ENCODE assay signal across 1 cellular context in the genomic region with DNA sequence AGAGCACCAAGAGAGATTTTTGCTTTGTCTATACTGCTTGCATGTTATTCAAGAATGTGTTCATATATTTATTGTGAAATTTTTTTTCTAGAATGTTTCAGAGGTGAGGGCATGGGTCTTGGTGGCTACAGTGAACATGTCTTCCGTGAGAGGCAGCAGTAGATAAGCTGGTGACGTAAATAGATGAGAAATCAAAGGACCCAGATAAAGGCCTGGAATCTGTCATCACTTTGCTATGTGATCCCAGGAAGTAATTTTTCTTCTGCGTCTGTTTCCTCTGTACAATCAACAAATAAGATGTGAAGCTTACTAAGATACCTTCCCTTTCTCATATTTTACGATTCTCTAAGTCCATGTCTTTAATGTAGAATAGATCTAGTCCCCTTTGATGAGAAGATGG.
TF ChIP-seq lines count a peak whose summit lies in the region.

No MANE protein-coding gene starts in this region.

TF ChIP-seq in A549, 52 proteins besides CTCF, POLR2A, EP300 and RAD21 (continued from another document):
- TF ChIP-seq SREBF2 (IDR thresholded peaks at IDR 0.05) = no peak
- TF ChIP-seq TFCP2L1 (CRISPR knock-in tag; IDR thresholded peaks at IDR 0.05) = no peak
- TF ChIP-seq, protein P1, sequence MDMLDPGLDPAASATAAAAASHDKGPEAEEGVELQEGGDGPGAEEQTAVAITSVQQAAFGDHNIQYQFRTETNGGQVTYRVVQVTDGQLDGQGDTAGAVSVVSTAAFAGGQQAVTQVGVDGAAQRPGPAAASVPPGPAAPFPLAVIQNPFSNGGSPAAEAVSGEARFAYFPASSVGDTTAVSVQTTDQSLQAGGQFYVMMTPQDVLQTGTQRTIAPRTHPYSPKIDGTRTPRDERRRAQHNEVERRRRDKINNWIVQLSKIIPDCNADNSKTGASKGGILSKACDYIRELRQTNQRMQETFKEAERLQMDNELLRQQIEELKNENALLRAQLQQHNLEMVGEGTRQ (IDR thresholded peaks at IDR 0.05) = no peak
- no peak for TF ChIP-seq MAFK (IDR thresholded peaks at IDR 0.05; ENCODE audit: partially characterized antibody)
- TF ChIP-seq KDM1A (IDR thresholded peaks at IDR 0.05; ENCODE audit: low read depth) = no peak
- TF ChIP-seq, protein P2, sequence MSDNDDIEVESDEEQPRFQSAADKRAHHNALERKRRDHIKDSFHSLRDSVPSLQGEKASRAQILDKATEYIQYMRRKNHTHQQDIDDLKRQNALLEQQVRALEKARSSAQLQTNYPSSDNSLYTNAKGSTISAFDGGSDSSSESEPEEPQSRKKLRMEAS (IDR thresholded peaks at IDR 0.05) = peak; percentile 50; the same call in 1 of the 2 replicates
- TF ChIP-seq, protein P3, sequence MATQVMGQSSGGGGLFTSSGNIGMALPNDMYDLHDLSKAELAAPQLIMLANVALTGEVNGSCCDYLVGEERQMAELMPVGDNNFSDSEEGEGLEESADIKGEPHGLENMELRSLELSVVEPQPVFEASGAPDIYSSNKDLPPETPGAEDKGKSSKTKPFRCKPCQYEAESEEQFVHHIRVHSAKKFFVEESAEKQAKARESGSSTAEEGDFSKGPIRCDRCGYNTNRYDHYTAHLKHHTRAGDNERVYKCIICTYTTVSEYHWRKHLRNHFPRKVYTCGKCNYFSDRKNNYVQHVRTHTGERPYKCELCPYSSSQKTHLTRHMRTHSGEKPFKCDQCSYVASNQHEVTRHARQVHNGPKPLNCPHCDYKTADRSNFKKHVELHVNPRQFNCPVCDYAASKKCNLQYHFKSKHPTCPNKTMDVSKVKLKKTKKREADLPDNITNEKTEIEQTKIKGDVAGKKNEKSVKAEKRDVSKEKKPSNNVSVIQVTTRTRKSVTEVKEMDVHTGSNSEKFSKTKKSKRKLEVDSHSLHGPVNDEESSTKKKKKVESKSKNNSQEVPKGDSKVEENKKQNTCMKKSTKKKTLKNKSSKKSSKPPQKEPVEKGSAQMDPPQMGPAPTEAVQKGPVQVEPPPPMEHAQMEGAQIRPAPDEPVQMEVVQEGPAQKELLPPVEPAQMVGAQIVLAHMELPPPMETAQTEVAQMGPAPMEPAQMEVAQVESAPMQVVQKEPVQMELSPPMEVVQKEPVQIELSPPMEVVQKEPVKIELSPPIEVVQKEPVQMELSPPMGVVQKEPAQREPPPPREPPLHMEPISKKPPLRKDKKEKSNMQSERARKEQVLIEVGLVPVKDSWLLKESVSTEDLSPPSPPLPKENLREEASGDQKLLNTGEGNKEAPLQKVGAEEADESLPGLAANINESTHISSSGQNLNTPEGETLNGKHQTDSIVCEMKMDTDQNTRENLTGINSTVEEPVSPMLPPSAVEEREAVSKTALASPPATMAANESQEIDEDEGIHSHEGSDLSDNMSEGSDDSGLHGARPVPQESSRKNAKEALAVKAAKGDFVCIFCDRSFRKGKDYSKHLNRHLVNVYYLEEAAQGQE (IDR thresholded peaks at IDR 0.05) = no peak
- TF ChIP-seq JUNB (IDR thresholded peaks at IDR 0.05) = peak; percentile 87
- TF ChIP-seq GATA3 (IDR thresholded peaks at IDR 0.05; ENCODE audit: borderline replicate concordance) = peak; percentile 97
- TF ChIP-seq CHD2 (IDR thresholded peaks at IDR 0.05; ENCODE audit: low read length, partially characterized antibody) = no peak
- peak; percentile 51 to 65 for TF ChIP-seq CEBPB (IDR thresholded peaks at IDR 0.05)
- TF ChIP-seq CBX8 (IDR thresholded peaks at IDR 0.05) = no peak
- TF ChIP-seq, protein P4, sequence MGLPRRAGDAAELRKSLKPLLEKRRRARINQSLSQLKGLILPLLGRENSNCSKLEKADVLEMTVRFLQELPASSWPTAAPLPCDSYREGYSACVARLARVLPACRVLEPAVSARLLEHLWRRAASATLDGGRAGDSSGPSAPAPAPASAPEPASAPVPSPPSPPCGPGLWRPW (IDR thresholded peaks at IDR 0.05) = no peak
- peak; percentile 26; the same call in 2 of the 3 replicates for TF ChIP-seq SMC3 (IDR thresholded peaks at IDR 0.05)
- no peak for TF ChIP-seq HOXA7 (CRISPR knock-in tag; IDR thresholded peaks at IDR 0.05)
- no peak for TF ChIP-seq RARB (CRISPR knock-in tag; IDR thresholded peaks at IDR 0.05)
- no peak for TF ChIP-seq E2F6 (IDR thresholded peaks at IDR 0.05; ENCODE audit: borderline replicate concordance, low read depth)
- peak; percentile 60 for TF ChIP-seq FOSL2 (IDR thresholded peaks at IDR 0.05)
- TF ChIP-seq FOSL2 (CRISPR knock-in tag; IDR thresholded peaks at IDR 0.05) = peak; percentile 84
